ENCODE assay signal across 8 cellular contexts in the genomic region with DNA sequence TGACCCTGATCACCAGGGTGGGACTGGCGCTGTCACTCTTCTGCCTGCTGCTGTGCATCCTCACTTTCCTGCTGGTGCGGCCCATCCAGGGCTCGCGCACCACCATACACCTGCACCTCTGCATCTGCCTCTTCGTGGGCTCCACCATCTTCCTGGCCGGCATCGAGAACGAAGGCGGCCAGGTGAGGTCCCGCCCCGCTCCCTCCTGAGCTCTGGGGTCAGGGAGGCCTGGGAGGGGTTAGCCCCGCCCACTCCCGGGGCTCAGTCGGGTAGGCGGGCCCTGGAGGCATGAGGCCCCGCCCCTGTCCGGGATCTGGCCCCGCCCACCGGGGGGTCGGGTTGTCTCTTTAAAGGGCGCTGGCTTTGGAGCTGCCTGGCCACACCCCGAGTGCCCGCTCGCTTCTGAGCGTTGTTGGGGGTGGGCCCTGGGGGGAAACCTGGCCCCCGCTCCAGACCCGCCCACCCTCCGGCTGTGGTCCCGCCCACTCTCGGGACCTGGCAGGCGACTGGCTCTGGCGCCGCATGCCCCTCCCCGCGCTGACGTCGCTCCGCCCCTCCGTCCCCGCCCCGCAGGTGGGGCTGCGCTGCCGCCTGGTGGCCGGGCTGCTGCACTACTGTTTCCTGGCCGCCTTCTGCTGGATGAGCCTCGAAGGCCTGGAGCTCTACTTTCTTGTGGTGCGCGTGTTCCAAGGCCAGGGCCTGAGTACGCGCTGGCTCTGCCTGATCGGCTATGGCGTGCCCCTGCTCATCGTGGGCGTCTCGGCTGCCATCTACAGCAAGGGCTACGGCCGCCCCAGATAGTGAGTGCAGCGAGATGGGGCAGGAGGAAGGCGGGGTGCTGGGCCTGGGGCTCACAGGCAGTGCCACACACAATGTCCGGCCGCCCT. TPM values are rescaled to one million over a fixed set of nuclear protein-coding genes. Genes with fewer than 3 reads are reported as not detected.
DNase-seq lines count a peak whose midpoint lies in the region; ATAC-seq and TF ChIP-seq lines count a peak whose summit lies in the region.

No MANE protein-coding gene starts in this region.

- no peaks in the 10 kb centered on the region for H3K27me3 ChIP-seq in foreskin keratinocyte
- H3K27me3 ChIP-seq in neuron (ENCODE audit: insufficient read depth, low read length): no peaks in the 10 kb centered on the region
- H3K27me3 ChIP-seq in stomach smooth muscle (ENCODE audit: control insufficient read depth in 1 of 2, insufficient read depth in 2 of 2, low read length in 2 of 2): no peaks in the 10 kb centered on the region

- peak overlapping the region; percentile 47 to 63 for H3K9ac ChIP-seq in stomach smooth muscle (ENCODE audit: low read length in 2 of 2)

- no peak overlapping the region for H2AFZ ChIP-seq in neuron (ENCODE audit: low read depth, low read length)

- peaks cover 5% of the 10 kb centered on the region for H3K4me1 ChIP-seq in foreskin keratinocyte
- H3K4me1 ChIP-seq in neuron (ENCODE audit: insufficient read depth, low read length): no peaks in the 10 kb centered on the region
- peaks cover 7% of the 10 kb centered on the region for H3K4me1 ChIP-seq in stomach smooth muscle (ENCODE audit: control insufficient read depth, insufficient read depth, low read length)

- peak; percentile 97 for TF ChIP-seq CTCF in foreskin keratinocyte (conservative IDR thresholded peaks at IDR 0.05)

- H3K9me3 ChIP-seq in neuron (ENCODE audit: low read length) (no peaks in the 10 kb centered on the region), stomach smooth muscle (ENCODE audit: control insufficient read depth in 2 of 2, low read length in 2 of 2) (no peaks in the 10 kb centered on the region)

- H3K36me3 ChIP-seq in neuron (ENCODE audit: insufficient read depth, low read length): peaks cover 39% of the 10 kb centered on the region
- H3K36me3 ChIP-seq in stomach smooth muscle (ENCODE audit: control insufficient read depth in 2 of 2, insufficient read depth in 2 of 2, low read length in 2 of 2): peaks cover 48 to 50% of the 10 kb centered on the region in 2 donors

- in situ Hi-C loops in KBM-7 (cut with MboI; ENCODE audit: low pct_unique_long_range_greater_than_20kb, low sequenced_read_pairs): no loop called here

- H3K4me3 ChIP-seq in neuron (ENCODE audit: low read length) (peak overlapping the region; percentile 11), stomach smooth muscle (ENCODE audit: low read length in 2 of 2) (peak overlapping the region; percentile 22 to 25)

- H3K27ac ChIP-seq in foreskin keratinocyte (no peak overlapping the region), stomach smooth muscle (ENCODE audit: low read length) (peak overlapping the region; percentile 55)

- ATAC-seq in GM21367 (IDR thresholded peaks at IDR 0.05; ENCODE audit: unreplicated experiment): peak; percentile 46
- peak; percentile 74 for ATAC-seq in foreskin keratinocyte

- DNase-seq in CMK (ENCODE audit: low read depth) (peak; percentile 91), KBM-7 (peak; percentile 89), SHP77 (lab: John Stamatoyannopoulos, UW) (peak; percentile 75 to 79), activated gamma-delta T cell (lab: John Stamatoyannopoulos, UW) (peak; percentile 82), foreskin keratinocyte (peak; percentile 43 to 76)

RNA-seq across cellular contexts. Expression of gene DDX39A, which starts 13.1 kb away (rescaled TPM):
- 104 and 132 TPM in 2 replicates for total RNA-seq in foreskin keratinocyte
- polyA plus RNA-seq in foreskin keratinocyte: 123 and 146 TPM in 2 replicates

RNA-seq across cellular contexts. Expression of gene ADGRE5, which starts 24.8 kb away (rescaled TPM):
- total RNA-seq in foreskin keratinocyte: 13.7 and 16.8 TPM in 2 replicates
- 14.5 and 19.6 TPM in 2 replicates for polyA plus RNA-seq in foreskin keratinocyte

RNA-seq across cellular contexts. Expression of gene PKN1, which starts 27.1 kb away (rescaled TPM):
- total RNA-seq in foreskin keratinocyte: 3.8 and 5.7 TPM in 2 replicates
- polyA plus RNA-seq in foreskin keratinocyte: 3.4 and 4.6 TPM in 2 replicates
